ENCODE assay signal across 19 cellular contexts in genomic region chr14:79201545-79202247, GRCh38.
A peak's percentile ranks its signal among the peaks of the same experiment; 100 is the strongest.
DNase-seq lines count a peak whose midpoint lies in the region; ATAC-seq, FAIRE-seq and TF ChIP-seq lines count a peak whose summit lies in the region.
"Had no signal": no experiment of that assay in that cellular context is flagged by ENCODE, and none has a peak within 500 bp of the region (broad histone marks: within the 10 kb centered on the region; RNA-seq: fewer than 3 reads in every experiment).

No MANE protein-coding gene starts in this region.

- H3K27me3 ChIP-seq in body of pancreas (no peaks in the 10 kb centered on the region), left lung (no peaks in the 10 kb centered on the region), small intestine (ENCODE audit: control insufficient read depth in 2 of 2, insufficient read depth in 2 of 2, low read length in 2 of 2) (no peaks in the 10 kb centered on the region), gastroesophageal sphincter (no peaks in the 10 kb centered on the region)
- H3K27me3 ChIP-seq: Peyer's patch, SJCRH30 had no signal

- no peaks in the 10 kb centered on the region for H3K9me3 ChIP-seq in body of pancreas
- H3K9me3 ChIP-seq in left lung, result no peaks in the 10 kb centered on the region
- no peaks in the 10 kb centered on the region for H3K9me3 ChIP-seq in small intestine (ENCODE audit: control insufficient read depth, low read depth)
- H3K9me3 ChIP-seq in gastroesophageal sphincter, result no peaks in the 10 kb centered on the region
- H3K9me3 ChIP-seq: Peyer's patch, SJCRH30 had no signal

- ATAC-seq in body of pancreas, result peak; percentile 38
- ATAC-seq in left lung, result peak; percentile 68
- no peak for ATAC-seq in HG03039 (IDR thresholded peaks at IDR 0.05; ENCODE audit: unreplicated experiment)
- no peak for ATAC-seq in gastroesophageal sphincter

- TF ChIP-seq EP300 in gastroesophageal sphincter (IDR thresholded peaks at IDR 0.05), result no peak

- H3K4me1 ChIP-seq in body of pancreas (peaks cover 13% of the 10 kb centered on the region), left lung (no peaks in the 10 kb centered on the region), small intestine (ENCODE audit: control insufficient read depth in 2 of 2, insufficient read depth in 1 of 2, low read depth in 1 of 2, low read length in 1 of 2) (no peaks in the 10 kb centered on the region), gastroesophageal sphincter (peaks cover 0 to 17% (median 0%) of the 10 kb centered on the region in 3 donors)
- H3K4me1 ChIP-seq: Peyer's patch had no signal

- TF ChIP-seq CTCF in body of pancreas (IDR thresholded peaks at IDR 0.05) (no peak), left lung (IDR thresholded peaks at IDR 0.05) (no peak), gastroesophageal sphincter (IDR thresholded peaks at IDR 0.05) (no peak)

- intact Hi-C loops in body of pancreas (cut with DNase I) (no loop called here), left lung (cut with DNase I) (no loop called here)

- DNase-seq in HuH-7 (ENCODE audit: low spot score), result peak; percentile 0
- peak in 1 of 4 donors; percentile 14 for DNase-seq in body of pancreas
- DNase-seq in left lung, result no peak
- peak; percentile 70 for DNase-seq in small intestine
- no peak for DNase-seq in SW480 (ENCODE audit: low spot score)
- DNase-seq: CD4-positive, CD25-positive, alpha-beta regulatory T cell; DND-41; HCEC 1CT; Karpas-422; NCI-H1694 treated with DMSO at 0.1 percent for 48 hours; NCI-H2081 treated with DMSO at 0.1 percent for 48 hours; NCI-H2227 treated with DMSO at 0.1 percent for 48 hours; NCI-H510A treated with DMSO at 0.1 percent for 48 hours; NCI-H748 treated with DMSO at 0.1 percent for 48 hours; Peyer's patch; SJCRH30 had no signal

- TF ChIP-seq POLR2A in body of pancreas (IDR thresholded peaks at IDR 0.05) (no peak), gastroesophageal sphincter (IDR thresholded peaks at IDR 0.05) (no peak)

- H3K27ac ChIP-seq in body of pancreas (no peak overlapping the region), left lung (no peak overlapping the region), small intestine (ENCODE audit: low read depth in 1 of 2, low read length in 1 of 2) (no peak overlapping the region), gastroesophageal sphincter (no peak overlapping the region)
- H3K27ac ChIP-seq: Peyer's patch, SJCRH30 had no signal

- no peaks in the 10 kb centered on the region for H3K36me3 ChIP-seq in body of pancreas (replicated peaks in 1 of 2; ENCODE audit: insufficient read depth in 1 of 2, low read depth in 2 of 2)
- H3K36me3 ChIP-seq in left lung, result no peaks in the 10 kb centered on the region
- no peaks in the 10 kb centered on the region for H3K36me3 ChIP-seq in small intestine (ENCODE audit: control insufficient read depth in 2 of 2, insufficient read depth in 2 of 2, low read length in 2 of 2)
- H3K36me3 ChIP-seq in gastroesophageal sphincter, result no peaks in the 10 kb centered on the region
- H3K36me3 ChIP-seq: Peyer's patch, SJCRH30 had no signal

- H3K4me3 ChIP-seq in body of pancreas, result no peak overlapping the region
- H3K4me3 ChIP-seq in left lung, result no peak overlapping the region
- H3K4me3 ChIP-seq in small intestine (ENCODE audit: low read depth in 1 of 2, low read length in 2 of 2), result no peak overlapping the region
- no peak overlapping the region for H3K4me3 ChIP-seq in gastroesophageal sphincter
- H3K4me3 ChIP-seq: Peyer's patch, SJCRH30 had no signal

- no peak for FAIRE-seq in small intestine (lab: Jason Lieb, UNC)
- FAIRE-seq: GM12891 had no signal

- 11 to 14% methylated on average over 3 of the region's 3 CpGs for WGBS in body of pancreas, 2 donors
- WGBS in small intestine, 3 donors, result 11 to 41% (median 16%) methylated on average over 3 of the region's 3 CpGs
- 22 to 42% methylated on average over 3 of the region's 3 CpGs for WGBS in gastroesophageal sphincter (ENCODE audit: low coverage in 1 of 2), 2 donors

Comparison
In these comparisons a context has a peak if more than half of its experiments do, and no peak if none do; other contexts are left out.
1. DNase-seq: peak in HuH-7 (single experiment) and small intestine (single experiment); none in left lung (0 of 2) and SW480 (single experiment).
2. ATAC-seq: peak in body of pancreas (single experiment) and left lung (single experiment); none in HG03039 (single experiment) and gastroesophageal sphincter (single experiment).